Comparison of ENCODE assay signal across 35 cellular contexts in the genomic region with DNA sequence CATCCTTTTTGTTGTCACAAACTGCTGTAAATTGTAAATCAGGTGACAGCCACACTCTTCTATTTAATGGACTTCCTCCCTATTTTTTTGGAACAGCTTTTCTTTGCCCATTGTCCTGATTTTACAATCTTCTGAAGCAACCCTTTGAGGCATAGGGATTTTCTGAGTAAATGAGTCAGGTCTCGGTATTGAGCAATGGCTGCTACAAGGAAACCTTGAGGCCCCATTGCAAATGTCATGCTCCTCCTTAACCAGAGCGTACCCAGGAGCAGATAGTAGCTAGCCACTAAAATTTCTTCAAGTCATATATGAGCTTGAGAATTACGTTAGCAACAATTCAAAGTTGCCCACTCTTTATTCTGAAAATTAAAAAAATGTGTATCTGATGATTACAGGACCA.
DNase-seq lines count a peak whose midpoint lies in the region; ATAC-seq and TF ChIP-seq lines count a peak whose summit lies in the region.
"Had no signal": no experiment of that assay in that cellular context is flagged by ENCODE, and none has a peak within 500 bp of the region (broad histone marks: within the 10 kb centered on the region; RNA-seq: fewer than 3 reads in every experiment).

No MANE protein-coding gene starts in this region.

- 86% methylated on average over 3 of the region's 3 CpGs for WGBS in prostate gland

- ATAC-seq in HG03139 (IDR thresholded peaks at IDR 0.05; ENCODE audit: unreplicated experiment), result no peak
- ATAC-seq: gastroesophageal sphincter; K562; lower lobe of right lung; natural killer cell treated with Interleukin-12 subunit alpha and Interleukin-12 subunit beta and Interleukin-15 and Interleukin-18, amount 100 ng/mL, for 72 hours had no signal

- H3K9me3 ChIP-seq in adipocyte (ENCODE audit: control insufficient read depth, low read length) (peaks cover 11% of the 10 kb centered on the region), prostate gland (no peaks in the 10 kb centered on the region)
- H3K9me3 ChIP-seq: Caco-2, Peyer's patch, upper lobe of left lung had no signal

- H3K27me3 ChIP-seq in adipocyte (replicated peaks; ENCODE audit: control insufficient read depth, insufficient read depth, low read length), result no peaks in the 10 kb centered on the region
- H3K27me3 ChIP-seq in prostate gland (replicated peaks; ENCODE audit: insufficient read depth), result peaks cover 2% of the 10 kb centered on the region
- H3K27me3 ChIP-seq: gastroesophageal sphincter, Peyer's patch, upper lobe of left lung had no signal

- peak; percentile 0 for DNase-seq in NOMO-1 treated with DMSO at 0.1 percent for 48 hours (lab: John Stamatoyannopoulos, UW; ENCODE audit: unreplicated experiment)
- DNase-seq in NOMO-1 treated with dmso at 0.1 percent for 144 hours (lab: John Stamatoyannopoulos, UW; ENCODE audit: unreplicated experiment), result no peak
- DNase-seq in AG09309 (ENCODE audit: low read depth), result peak; percentile 24
- peak; percentile 50 for DNase-seq in adipocyte (ENCODE audit: low read depth)
- DNase-seq in fibroblast of pulmonary artery (ENCODE audit: low read depth), result peak; percentile 66
- DNase-seq in NCI-H446 treated with DMSO at 0.1 percent for 48 hours (lab: John Stamatoyannopoulos, UW), result no peak
- DNase-seq in prostate gland (ENCODE audit: low spot score), result no peak
- DNase-seq: activated B cell treated with CpG ODN at 0.5 μM for 24 hours; activated CD8-positive, alpha-beta memory T cell treated with anti-CD3 and anti-CD28 coated beads, Interleukin-2, amount 50 U/mL, for 4 hours; aorta; Caco-2; cortex of kidney; DMS53; effector memory CD4-positive, alpha-beta T cell; H9; kidney glomerular epithelial cell; lower lobe of right lung; NCI-H1417 treated with DMSO at 0.1 percent for 48 hours; NCI-H2081 treated with DMSO at 0.1 percent for 48 hours; NCI-H2227 treated with DMSO at 0.1 percent for 48 hours; NCI-H748 treated with DMSO at 0.1 percent for 48 hours; occipital lobe; Peyer's patch; SHP77 treated with DMSO at 0.1 percent for 48 hours; sigmoid colon; stimulated activated CD4-positive, alpha-beta T cell treated with anti-CD3 and anti-CD28 coated beads, Interleukin-15, amount 100 ng/mL, for 24 hours; stimulated activated CD4-positive, alpha-beta T cell treated with anti-CD3 and anti-CD28 coated beads, Interleukin-4, amount 100 ng/mL, for 4 hours; substantia nigra; upper lobe of left lung had no signal

- H3K36me3 ChIP-seq in adipocyte (ENCODE audit: control insufficient read depth, insufficient read depth, low read length, severe bottlenecking) (no peaks in the 10 kb centered on the region), prostate gland (no peaks in the 10 kb centered on the region)
- H3K36me3 ChIP-seq: gastroesophageal sphincter, lower lobe of right lung, Peyer's patch, sigmoid colon, upper lobe of left lung had no signal

- H3K4me1 ChIP-seq in adipocyte (ENCODE audit: control insufficient read depth, insufficient read depth, low read length) (peaks cover 43% of the 10 kb centered on the region), prostate gland (replicated peaks) (no peaks in the 10 kb centered on the region)
- H3K4me1 ChIP-seq: Caco-2, Peyer's patch, sigmoid colon, upper lobe of left lung had no signal

- TF ChIP-seq CTCF in AG09309 (IDR thresholded peaks at IDR 0.05; ENCODE audit: control insufficient read depth, insufficient read depth, low read depth, low read length, missing control alignments), result no peak
- no peak for TF ChIP-seq CTCF in fibroblast of pulmonary artery (IDR thresholded peaks at IDR 0.05; ENCODE audit: low read length, missing control alignments)
- TF ChIP-seq CTCF in prostate gland (IDR thresholded peaks at IDR 0.05), result no peak

- H3K4me3 ChIP-seq in AG09309 (ENCODE audit: control insufficient read depth, low read depth, low read length) (no peak overlapping the region), adipocyte (ENCODE audit: low read length) (no peak overlapping the region), fibroblast of pulmonary artery (replicated peaks; ENCODE audit: low read depth, low read length) (no peak overlapping the region), prostate gland (no peak overlapping the region)
- H3K4me3 ChIP-seq: gastroesophageal sphincter, K562, lower lobe of right lung, Peyer's patch, sigmoid colon, upper lobe of left lung had no signal

- H3K9ac ChIP-seq in adipocyte (ENCODE audit: low read length), result no peak overlapping the region

- intact Hi-C loops in prostate gland (cut with DNase I), result no loop called here

- no peak overlapping the region for H3K27ac ChIP-seq in prostate gland
- H3K27ac ChIP-seq: 22Rv1, C4-2B, gastroesophageal sphincter, lower lobe of right lung, Peyer's patch, sigmoid colon, upper lobe of left lung had no signal

- TF ChIP-seq POLR2A in prostate gland (IDR thresholded peaks at IDR 0.05), result no peak

Comparison
In these comparisons a context has a peak if more than half of its experiments do, and no peak if none do; other contexts are left out.
1. DNase-seq: peak in NOMO-1 treated with DMSO at 0.1 percent for 48 hours (single experiment), AG09309 (single experiment), adipocyte (single experiment) and fibroblast of pulmonary artery (single experiment); none in NOMO-1 treated with dmso at 0.1 percent for 144 hours (single experiment), NCI-H446 treated with DMSO at 0.1 percent for 48 hours (single experiment) and prostate gland (single experiment).